Comparison of ENCODE assay signal across 9 cellular contexts in genomic region chr7:141511370-141512335, GRCh38. TPM values are rescaled to one million over a fixed set of nuclear protein-coding genes. Genes with fewer than 3 reads are reported as not detected.
DNase-seq lines count a peak whose midpoint lies in the region; ATAC-seq and TF ChIP-seq lines count a peak whose summit lies in the region.
"Had no signal": no experiment of that assay in that cellular context is flagged by ENCODE, and none has a peak within 500 bp of the region (broad histone marks: within the 10 kb centered on the region; RNA-seq: fewer than 3 reads in every experiment).

No MANE protein-coding gene starts in this region.

- H2BK5ac ChIP-seq in mesenchymal stem cell (ENCODE audit: low read depth, low read length, poor library complexity, severe bottlenecking), result no peak overlapping the region

- no peak for TF ChIP-seq CTCF in choroid plexus epithelial cell (conservative IDR thresholded peaks at IDR 0.05; ENCODE audit: low read depth, low read length)
- no peak for TF ChIP-seq CTCF in GM13977 (IDR thresholded peaks at IDR 0.05; ENCODE audit: extremely low read depth, insufficient read depth, missing control alignments)

- H3K18ac ChIP-seq in mesenchymal stem cell (ENCODE audit: low read depth in 1 of 2, low read length in 2 of 2), result no peak overlapping the region

- H3K4me1 ChIP-seq in mesenchymal stem cell (ENCODE audit: control insufficient read depth, insufficient read depth, low read depth, low read length) (peaks cover 2% of the 10 kb centered on the region), urinary bladder (ENCODE audit: insufficient read depth) (no peaks in the 10 kb centered on the region)

- H3K27ac ChIP-seq in mesenchymal stem cell (ENCODE audit: low read length, poor library complexity, severe bottlenecking) (no peak overlapping the region), urinary bladder (ENCODE audit: low read depth) (no peak overlapping the region)

- intact Hi-C loops in Right ventricle myocardium inferior (cut with DNase I) (no loop called here), cardiac septum (cut with DNase I) (no loop called here)

- H2AFZ ChIP-seq in mesenchymal stem cell (ENCODE audit: low read depth, low read length), result no peak overlapping the region

- no peak overlapping the region for H3K14ac ChIP-seq in mesenchymal stem cell (ENCODE audit: low read length in 2 of 2)

- in situ Hi-C loops in GM13977 (cut with MboI; ENCODE audit: low pct_unique_long_range_greater_than_20kb, low sequenced_read_pairs, unreplicated experiment), result no loop called here

- H3K9ac ChIP-seq in mesenchymal stem cell (ENCODE audit: low read length), result no peak overlapping the region

- no peak overlapping the region for H4K8ac ChIP-seq in mesenchymal stem cell (ENCODE audit: low read length)

- H2BK120ac ChIP-seq in mesenchymal stem cell (ENCODE audit: low read depth, low read length), result no peak overlapping the region

- no peaks in the 10 kb centered on the region for H3K79me1 ChIP-seq in mesenchymal stem cell (replicated peaks; ENCODE audit: low read length, poor library complexity, severe bottlenecking)

- no peak overlapping the region for H4K91ac ChIP-seq in mesenchymal stem cell (ENCODE audit: low read length)

- H3K23ac ChIP-seq in mesenchymal stem cell (ENCODE audit: low read length in 2 of 2), result no peak overlapping the region

- no peak overlapping the region for H3K4ac ChIP-seq in mesenchymal stem cell (ENCODE audit: low read depth in 1 of 2, low read length in 2 of 2)

- H3K4me2 ChIP-seq in mesenchymal stem cell (ENCODE audit: low read length, poor library complexity, severe bottlenecking), result peak overlapping the region; percentile 33

- H3K4me3 ChIP-seq in choroid plexus epithelial cell (ENCODE audit: low read depth, low read length) (peak overlapping the region; percentile 6), mesenchymal stem cell (ENCODE audit: insufficient read depth in 1 of 2, low read depth in 1 of 2, low read length in 2 of 2) (peak overlapping the region in 1 of 2 experiments; percentile 36), urinary bladder (ENCODE audit: low read depth, low read length) (peak overlapping the region; percentile 8)

- ATAC-seq in Right ventricle myocardium inferior (peak; percentile 44), HG03280 (IDR thresholded peaks at IDR 0.05; ENCODE audit: unreplicated experiment) (no peak)

- no peak overlapping the region for H2AK5ac ChIP-seq in mesenchymal stem cell (ENCODE audit: low read length, severe bottlenecking)

- H3K36me3 ChIP-seq in mesenchymal stem cell (ENCODE audit: control insufficient read depth in 1 of 2, insufficient read depth in 2 of 2, low read depth in 1 of 2, low read length in 2 of 2), result no peaks in the 10 kb centered on the region
- H3K36me3 ChIP-seq in urinary bladder (ENCODE audit: insufficient read depth), result no peaks in the 10 kb centered on the region

- no peak overlapping the region for H2BK12ac ChIP-seq in mesenchymal stem cell (ENCODE audit: low read length in 2 of 2)

- H3K9me3 ChIP-seq in mesenchymal stem cell (ENCODE audit: control insufficient read depth, low read length), result peaks cover 8% of the 10 kb centered on the region

- H3K27me3 ChIP-seq in mesenchymal stem cell (ENCODE audit: control insufficient read depth in 1 of 2, insufficient read depth in 1 of 2, low read length in 2 of 2), result peaks cover 26 to 35% of the 10 kb centered on the region in 2 experiments

- DNase-seq in Right ventricle myocardium inferior (ENCODE audit: missing footprints) (no peak), cardiac septum (ENCODE audit: low spot score) (no peak), choroid plexus epithelial cell (ENCODE audit: low read depth) (peak; percentile 1), mesenchymal stem cell (no peak), NOMO-1 (lab: John Stamatoyannopoulos, UW; ENCODE audit: unreplicated experiment in 2 of 2) (no peak), GM13977 (ENCODE audit: low spot score) (no peak)
- DNase-seq: EL had no signal

- no peak overlapping the region for H2BK15ac ChIP-seq in mesenchymal stem cell (ENCODE audit: low read depth, poor library complexity, severe bottlenecking)

- 6% methylated on average over 43 of the region's 43 CpGs for WGBS in mesenchymal stem cell
- WGBS in urinary bladder, result 2% methylated on average over 43 of the region's 43 CpGs

RNA-seq across cellular contexts. Expression of gene AGK, which starts 39.6 kb away (rescaled TPM):
- total RNA-seq in Right ventricle myocardium inferior (28.4 TPM), cardiac septum (32.7 TPM), urinary bladder (51.0 TPM)
- polyA plus RNA-seq in mesenchymal stem cell (2013, experiment 1 of 2), result 21.2 TPM
- polyA plus RNA-seq in mesenchymal stem cell (2013, experiment 2 of 2), result 20.9 TPM
- 16.2 TPM for polyA plus RNA-seq in urinary bladder
